ENCODE assay signal across 17 cellular contexts in genomic region chr7:132291446-132291845, GRCh38.
"Had no signal": no experiment of that assay in that cellular context is flagged by ENCODE, and none has a peak within 500 bp of the region (broad histone marks: within the 10 kb centered on the region; RNA-seq: fewer than 3 reads in every experiment).

No MANE protein-coding gene starts in this region.

- H3K27ac ChIP-seq: esophagus muscularis mucosa, neutrophil, psoas muscle, skin epidermis, testis, tibial nerve had no signal

- ATAC-seq: mucosa of descending colon; naive thymus-derived CD8-positive, alpha-beta T cell; psoas muscle; sciatic nerve; stimulated activated naive B cell treated with anti-CD40 and anti-IgM and Interleukin-4, amounts not matched to agents 10 μg/mL and 1 μg/mL and 100 μg/mL, for 72 hours; stimulated activated naive CD8-positive, alpha-beta T cell treated with anti-CD3 and anti-CD28 coated beads, Interleukin-15, amount 100 ng/mL, for 72 hours had no signal

- H3K4me1 ChIP-seq: esophagus muscularis mucosa, psoas muscle, testis had no signal

- H3K27me3 ChIP-seq: esophagus muscularis mucosa, neutrophil, testis, tibial nerve had no signal

- H3K4me3 ChIP-seq: esophagus muscularis mucosa, mucosa of descending colon, psoas muscle, skin epidermis, testis, tibial nerve had no signal

- FAIRE-seq: endometrium had no signal

- H3K9me3 ChIP-seq: esophagus muscularis mucosa, mucosa of descending colon, neutrophil, psoas muscle, testis, tibial nerve had no signal

- DNase-seq: effector memory CD4-positive, alpha-beta T cell; foreskin fibroblast; mucosa of descending colon; naive thymus-derived CD8-positive, alpha-beta T cell; psoas muscle; retina; stimulated activated CD4-positive, alpha-beta T cell treated with anti-CD3 and anti-CD28 coated beads, Interleukin-2, amount 100 ng/mL, for 24 hours; stimulated activated CD4-positive, alpha-beta T cell treated with anti-CD3 and anti-CD28 coated beads, Interleukin-4, amount 100 ng/mL, for 4 hours; stimulated activated naive B cell treated with anti-CD40 and anti-IgM and Interleukin-4, amounts not matched to agents 10 μg/mL and 1 μg/mL and 100 μg/mL, for 72 hours; stimulated activated naive CD8-positive, alpha-beta T cell treated with anti-CD3 and anti-CD28 coated beads, Interleukin-15, amount 100 ng/mL, for 72 hours; testis had no signal

- H3K36me3 ChIP-seq: esophagus muscularis mucosa, neutrophil, tibial nerve had no signal
